8 cellular contexts compared by ENCODE assay signal in the genomic region with DNA sequence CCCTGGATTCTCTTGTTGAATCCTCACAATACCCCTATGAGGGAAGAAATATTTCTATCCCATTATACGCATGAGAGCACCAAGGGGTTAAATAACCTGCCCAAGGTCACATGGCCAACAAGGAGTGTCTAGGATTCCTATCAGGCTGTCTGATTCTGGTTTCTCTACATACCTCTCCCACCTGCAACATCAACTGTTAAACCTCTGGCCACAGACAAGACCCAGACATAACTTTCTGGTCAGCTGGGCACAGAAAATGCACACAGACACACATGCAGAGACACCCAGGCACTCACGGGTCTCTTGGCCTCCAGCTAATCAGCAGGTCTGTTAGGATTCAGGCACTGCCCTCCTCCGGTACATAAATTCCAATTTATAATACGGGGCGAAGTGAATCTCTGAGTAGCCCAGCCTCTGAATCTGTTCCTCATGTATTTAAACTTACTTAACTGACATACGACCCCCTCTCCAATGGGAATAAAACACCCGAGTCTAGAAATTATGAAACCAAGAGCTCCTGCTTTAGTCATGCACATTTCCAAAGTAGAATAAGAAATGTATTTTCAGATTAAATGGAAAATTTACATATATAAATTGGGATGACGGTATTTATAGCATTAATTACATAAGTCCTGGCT. TPM values are rescaled to one million over a fixed set of nuclear protein-coding genes. Genes with fewer than 3 reads are reported as not detected.
DNase-seq lines count a peak whose midpoint lies in the region; ATAC-seq and TF ChIP-seq lines count a peak whose summit lies in the region.

No MANE protein-coding gene starts in this region.

- peak overlapping the region; percentile 82 for H3K9ac ChIP-seq in skeletal muscle satellite cell (ENCODE audit: low read depth, low read length)

- POLR2A ChIA-PET in activated CD8-positive, alpha-beta T cell treated with anti-CD3 and anti-CD28 coated beads, Interleukin-2, amount 10 ng/mL, durations not matched to agents 7 days and 5 days (lab: Charles Lee) = interaction anchor here (0.7 to 1.8 kb wide), 2 partner anchors 28 to 88 kb away, joined by 3 to 5 read pairs; a partner anchor contains a TSS

- H3K36me3 Mint-ChIP-seq in activated CD8-positive, alpha-beta T cell treated with anti-CD3 and anti-CD28 coated beads, Interleukin-2, amount 10 ng/mL, durations not matched to agents 7 days and 5 days (ENCODE audit: low read depth) = no peaks in the 10 kb centered on the region
- no peaks in the 10 kb centered on the region for H3K36me3 Mint-ChIP-seq in glutamatergic neuron (ENCODE audit: unreplicated experiment)

- H3K4me3 ChIP-seq in HFF-Myc (replicated peaks; ENCODE audit: low read depth, low read length) (peak overlapping the region; percentile 65), skeletal muscle satellite cell (ENCODE audit: low read length) (peak overlapping the region; percentile 84)

- ATAC-seq in activated CD8-positive, alpha-beta T cell treated with anti-CD3 and anti-CD28 coated beads, Interleukin-2, amount 10 ng/mL, durations not matched to agents 7 days and 5 days = no peak
- ATAC-seq in GM21619 (IDR thresholded peaks at IDR 0.05; ENCODE audit: unreplicated experiment) (no peak), GM21825 (IDR thresholded peaks at IDR 0.05; ENCODE audit: unreplicated experiment) (no peak)

- no peaks in the 10 kb centered on the region for H3K36me3 ChIP-seq in skeletal muscle satellite cell (ENCODE audit: insufficient read depth, low read length)

- no peaks in the 10 kb centered on the region for H3K9me3 ChIP-seq in skeletal muscle satellite cell (replicated peaks; ENCODE audit: low read length)

- no peaks in the 10 kb centered on the region for H3K9me3 Mint-ChIP-seq in activated CD8-positive, alpha-beta T cell treated with anti-CD3 and anti-CD28 coated beads, Interleukin-2, amount 10 ng/mL, durations not matched to agents 7 days and 5 days (ENCODE audit: insufficient read depth)
- H3K9me3 Mint-ChIP-seq in glutamatergic neuron (ENCODE audit: unreplicated experiment) = no peaks in the 10 kb centered on the region

- CTCF ChIA-PET in activated CD8-positive, alpha-beta T cell treated with anti-CD3 and anti-CD28 coated beads, Interleukin-2, amount 10 ng/mL, durations not matched to agents 7 days and 5 days (lab: Charles Lee) = interaction anchor here (0.8 to 2.8 kb wide), 4 partner anchors 10 to 43 kb away, joined by 3 to 9 read pairs (median 4); a partner anchor contains a TSS

- H3K27me3 ChIP-seq in skeletal muscle satellite cell (ENCODE audit: control insufficient read depth, insufficient read depth, low read length) = no peaks in the 10 kb centered on the region

- peak overlapping the region; percentile 97 for H3K4me2 ChIP-seq in skeletal muscle satellite cell (ENCODE audit: low read length)

- TF ChIP-seq CTCF in HFF-Myc (IDR thresholded peaks at IDR 0.05; ENCODE audit: low read depth, low read length, missing control alignments) (no peak), glutamatergic neuron (IDR thresholded peaks at IDR 0.05; ENCODE audit: partially characterized antibody, unreplicated experiment) (no peak)

- peaks cover 46% of the 10 kb centered on the region for H3K4me1 ChIP-seq in skeletal muscle satellite cell (ENCODE audit: control insufficient read depth, insufficient read depth, low read length)

- DNase-seq in HFF-Myc (ENCODE audit: extremely low read depth, low read depth) = no peak
- DNase-seq in activated CD8-positive, alpha-beta T cell treated with anti-CD3 and anti-CD28 coated beads, Interleukin-2, amount 10 ng/mL, durations not matched to agents 7 days and 5 days = no peak
- DNase-seq in glutamatergic neuron = no peak
- no peak for DNase-seq in NCI-H187 (lab: John Stamatoyannopoulos, UW)
- DNase-seq in NCI-H1694 (lab: John Stamatoyannopoulos, UW) = no peak

- peak overlapping the region; percentile 58 for H3K4me3 Mint-ChIP-seq in activated CD8-positive, alpha-beta T cell treated with anti-CD3 and anti-CD28 coated beads, Interleukin-2, amount 10 ng/mL, durations not matched to agents 7 days and 5 days
- peak overlapping the region; percentile 78 for H3K4me3 Mint-ChIP-seq in glutamatergic neuron (ENCODE audit: unreplicated experiment)

- H3K4me1 Mint-ChIP-seq in activated CD8-positive, alpha-beta T cell treated with anti-CD3 and anti-CD28 coated beads, Interleukin-2, amount 10 ng/mL, durations not matched to agents 7 days and 5 days (ENCODE audit: low read depth) = peaks cover 27% of the 10 kb centered on the region
- peaks cover 13% of the 10 kb centered on the region for H3K4me1 Mint-ChIP-seq in glutamatergic neuron (ENCODE audit: low read depth, unreplicated experiment)

- H3K27ac Mint-ChIP-seq in activated CD8-positive, alpha-beta T cell treated with anti-CD3 and anti-CD28 coated beads, Interleukin-2, amount 10 ng/mL, durations not matched to agents 7 days and 5 days = no peak overlapping the region
- H3K27ac Mint-ChIP-seq in glutamatergic neuron (ENCODE audit: unreplicated experiment) = no peak overlapping the region

- H3K27me3 Mint-ChIP-seq in activated CD8-positive, alpha-beta T cell treated with anti-CD3 and anti-CD28 coated beads, Interleukin-2, amount 10 ng/mL, durations not matched to agents 7 days and 5 days (ENCODE audit: low read depth) = peaks cover 27% of the 10 kb centered on the region
- peaks cover 10% of the 10 kb centered on the region for H3K27me3 Mint-ChIP-seq in glutamatergic neuron (ENCODE audit: unreplicated experiment)

RNA-seq across cellular contexts. Expression of a gene that starts 1.5 kb away (rescaled TPM):
- 10 to 100 TPM; 35.1 to 35.3 TPM for total RNA-seq in activated CD8-positive, alpha-beta T cell treated with anti-CD3 and anti-CD28 coated beads, Interleukin-2, amount 10 ng/mL, durations not matched to agents 7 days and 5 days
- 26.9 TPM for total RNA-seq in glutamatergic neuron (ENCODE audit: unreplicated experiment)
- 24.7 and 30.4 TPM in 2 replicates for total RNA-seq in skeletal muscle satellite cell (2012; rRNA removed)

RNA-seq across cellular contexts. Expression of a gene that starts 28.3 kb away (rescaled TPM):
- 1 to 10 TPM; 8.3 to 9.5 TPM for total RNA-seq in activated CD8-positive, alpha-beta T cell treated with anti-CD3 and anti-CD28 coated beads, Interleukin-2, amount 10 ng/mL, durations not matched to agents 7 days and 5 days
- total RNA-seq in glutamatergic neuron (ENCODE audit: unreplicated experiment) = 0.17 TPM
- not detected in 2 replicates for total RNA-seq in skeletal muscle satellite cell (2012; rRNA removed)

RNA-seq across cellular contexts. Expression of a gene that starts 37.5 kb away (rescaled TPM):
- total RNA-seq in activated CD8-positive, alpha-beta T cell treated with anti-CD3 and anti-CD28 coated beads, Interleukin-2, amount 10 ng/mL, durations not matched to agents 7 days and 5 days = not detected
- total RNA-seq in glutamatergic neuron (ENCODE audit: unreplicated experiment) = 0.12 TPM
- not detected in 2 replicates for total RNA-seq in skeletal muscle satellite cell (2012; rRNA removed)

RNA-seq across cellular contexts. Expression of a gene that starts 38.2 kb away (rescaled TPM):
- total RNA-seq in activated CD8-positive, alpha-beta T cell treated with anti-CD3 and anti-CD28 coated beads, Interleukin-2, amount 10 ng/mL, durations not matched to agents 7 days and 5 days = 10 to 100 TPM; 14.0 to 15.7 TPM
- total RNA-seq in glutamatergic neuron (ENCODE audit: unreplicated experiment) = 42.4 TPM
- total RNA-seq in skeletal muscle satellite cell (2012; rRNA removed) = 4.8 and 5.2 TPM in 2 replicates

RNA-seq across cellular contexts. Expression of a gene that starts 54.9 kb away (rescaled TPM):
- 1 to 10 TPM; 2.9 to 3.3 TPM for total RNA-seq in activated CD8-positive, alpha-beta T cell treated with anti-CD3 and anti-CD28 coated beads, Interleukin-2, amount 10 ng/mL, durations not matched to agents 7 days and 5 days
- total RNA-seq in glutamatergic neuron (ENCODE audit: unreplicated experiment) = 5.1 TPM
- total RNA-seq in skeletal muscle satellite cell (2012; rRNA removed) = 2.4 and 20.5 TPM in 2 replicates
